In genomic region chr12:30753233-30753632, GRCh38 we compare ENCODE assay signal across 8 cellular contexts. TPM values are rescaled to one million over a fixed set of nuclear protein-coding genes. Genes with fewer than 3 reads are reported as not detected.
DNase-seq lines count a peak whose midpoint lies in the region; ATAC-seq and TF ChIP-seq lines count a peak whose summit lies in the region.

No MANE protein-coding gene starts in this region.

- intact Hi-C loops in left ventricle myocardium superior (cut with micrococcal nuclease): no loop called here

- H3K36me3 Mint-ChIP-seq in mesothelial cell of epicardium: peaks cover under 1% of the 10 kb centered on the region

- peak; percentile 65 for TF ChIP-seq CTCF in cardiac muscle cell (IDR thresholded peaks at IDR 0.05; ENCODE audit: low read depth, low read length)
- no peak for TF ChIP-seq CTCF in mesothelial cell of epicardium (IDR thresholded peaks at IDR 0.05; ENCODE audit: unreplicated experiment)

- H3K4me3 Mint-ChIP-seq in mesothelial cell of epicardium: peak overlapping the region; percentile 93

- H3K27ac ChIP-seq in cardiac muscle cell: peak overlapping the region; percentile 84

- no peak for ATAC-seq in left ventricle myocardium superior
- no peak for ATAC-seq in HG02759 (IDR thresholded peaks at IDR 0.05; ENCODE audit: unreplicated experiment)
- ATAC-seq in HG03045 (IDR thresholded peaks at IDR 0.05; ENCODE audit: unreplicated experiment): no peak

- H3K36me3 ChIP-seq in cardiac muscle cell (no peaks in the 10 kb centered on the region), adipocyte (ENCODE audit: control insufficient read depth, insufficient read depth, low read length, severe bottlenecking) (no peaks in the 10 kb centered on the region)

- no peaks in the 10 kb centered on the region for H3K9me3 ChIP-seq in cardiac muscle cell (ENCODE audit: low read depth)
- no peaks in the 10 kb centered on the region for H3K9me3 ChIP-seq in adipocyte (ENCODE audit: control insufficient read depth, low read length)

- H3K27me3 Mint-ChIP-seq in mesothelial cell of epicardium (ENCODE audit: low read depth): no peaks in the 10 kb centered on the region

- peaks cover 46% of the 10 kb centered on the region for H3K4me1 Mint-ChIP-seq in mesothelial cell of epicardium

- H3K9me3 Mint-ChIP-seq in mesothelial cell of epicardium: no peaks in the 10 kb centered on the region

- H3K4me3 ChIP-seq in cardiac muscle cell (peak overlapping the region; percentile 74), adipocyte (ENCODE audit: low read length) (peak overlapping the region; percentile 99)

- peak; percentile 50 to 66 for DNase-seq in cardiac muscle cell (ENCODE audit: low read depth in 1 of 2, low spot score in 1 of 2)
- no peak for DNase-seq in left ventricle myocardium superior
- DNase-seq in NCI-H146 treated with DMSO at 0.1 percent for 48 hours (lab: John Stamatoyannopoulos, UW; ENCODE audit: unreplicated experiment): peak; percentile 14
- peak; percentile 37 for DNase-seq in adipocyte (ENCODE audit: low read depth)
- no peak for DNase-seq in mesothelial cell of epicardium (ENCODE audit: low spot score in 2 of 2, unreplicated experiment in 2 of 2)
- no peak for DNase-seq in T1000 (lab: John Stamatoyannopoulos, UW)

- H3K27me3 ChIP-seq in cardiac muscle cell (no peaks in the 10 kb centered on the region), adipocyte (replicated peaks; ENCODE audit: control insufficient read depth, insufficient read depth, low read length) (no peaks in the 10 kb centered on the region)

- no peak overlapping the region for H3K9ac ChIP-seq in adipocyte (ENCODE audit: low read length)

- H3K27ac Mint-ChIP-seq in mesothelial cell of epicardium: peak overlapping the region; percentile 64

- H3K4me1 ChIP-seq in cardiac muscle cell (ENCODE audit: low read depth) (peaks cover 12% of the 10 kb centered on the region), adipocyte (ENCODE audit: control insufficient read depth, insufficient read depth, low read length) (peaks cover 18% of the 10 kb centered on the region)

RNA-seq across cellular contexts. Expression of gene CAPRIN2, which starts 1.5 kb away (rescaled TPM):
- total RNA-seq in cardiac muscle cell: 30.6 and 38.4 TPM in 2 replicates
- 26.0 and 34.3 TPM in 2 replicates for polyA plus RNA-seq in cardiac muscle cell
- 30.2 TPM for total RNA-seq in left ventricle myocardium superior
- 40.5 to 41.8 TPM (median 41.4 TPM) in 3 replicates for total RNA-seq in mesothelial cell of epicardium

RNA-seq across cellular contexts. Expression of gene IPO8, which starts 57.6 kb away (rescaled TPM):
- total RNA-seq in cardiac muscle cell (20.5 and 29.6 TPM in 2 replicates), left ventricle myocardium superior (27.3 TPM), mesothelial cell of epicardium (33.1 to 36.6 TPM (median 36.4 TPM) in 3 replicates)
- polyA plus RNA-seq in cardiac muscle cell: 10.4 and 15.0 TPM in 2 replicates

Comparison
In these comparisons a context has a peak if more than half of its experiments do, and no peak if none do; other contexts are left out.
1. DNase-seq: peak in cardiac muscle cell (2 of 2), NCI-H146 treated with DMSO at 0.1 percent for 48 hours (single experiment) and adipocyte (single experiment); none in left ventricle myocardium superior (single experiment), mesothelial cell of epicardium (0 of 2) and T1000 (single experiment).